ENCODE assay signal across 27 cellular contexts in genomic region chr20:9246731-9247130, GRCh38.
"Had no signal": no experiment of that assay in that cellular context is flagged by ENCODE, and none has a peak within 500 bp of the region (broad histone marks: within the 10 kb centered on the region; RNA-seq: fewer than 3 reads in every experiment).

No MANE protein-coding gene starts in this region.

- H3K4me1 Mint-ChIP-seq: endodermal cell, mesothelial cell of epicardium, naive B cell had no signal

- ATAC-seq: effector memory CD8-positive, alpha-beta T cell; esophagus mucosa; gastrocnemius medialis; heart right ventricle; left cardiac atrium; left lung; left ventricle myocardium superior; lower lobe of right lung; mucosa of descending colon had no signal

- H3K9me3 ChIP-seq: colonic mucosa, esophagus squamous epithelium, gastrocnemius medialis, heart right ventricle, left lung, lower lobe of right lung, mucosa of descending colon had no signal

- H3K27ac Mint-ChIP-seq: dendritic cell treated with granulocyte-macrophage colony-stimulating factor and Interleukin-4, amounts not matched to agents 40 ng/mL and 50 ng/mL, for 4 days; effector memory CD8-positive, alpha-beta T cell; endodermal cell; mesothelial cell of epicardium; naive B cell had no signal

- H3K27ac ChIP-seq: colonic mucosa, epithelial cell of prostate, esophagus squamous epithelium, gastrocnemius medialis, heart right ventricle, left lung, lower lobe of right lung had no signal

- H3K27me3 Mint-ChIP-seq: dendritic cell treated with granulocyte-macrophage colony-stimulating factor and Interleukin-4, amounts not matched to agents 40 ng/mL and 50 ng/mL, for 4 days; effector memory CD8-positive, alpha-beta T cell; naive B cell had no signal

- H3K9me3 Mint-ChIP-seq: dendritic cell treated with granulocyte-macrophage colony-stimulating factor and Interleukin-4, amounts not matched to agents 40 ng/mL and 50 ng/mL, for 4 days; endodermal cell; mesothelial cell of epicardium; naive B cell had no signal

- H3K4me3 ChIP-seq: colonic mucosa, esophagus squamous epithelium, gastrocnemius medialis, heart right ventricle, left lung, lower lobe of right lung, mucosa of descending colon had no signal

- FAIRE-seq: endometrium, keratinocyte had no signal

- H3K36me3 ChIP-seq: colonic mucosa, esophagus squamous epithelium, gastrocnemius medialis, heart right ventricle, left lung, lower lobe of right lung had no signal

- H3K36me3 Mint-ChIP-seq: mesothelial cell of epicardium, naive B cell had no signal

- DNase-seq: colonic mucosa; cortex of kidney; effector CD8-positive, alpha-beta T cell; effector memory CD8-positive, alpha-beta T cell; endodermal cell; erythroblast; esophagus squamous epithelium; foreskin fibroblast; foreskin melanocyte; gastrocnemius medialis; glutamatergic neuron; head of caudate nucleus; heart right ventricle; hippocampal formation; left cardiac atrium; left lung; left ventricle myocardium superior; lower lobe of right lung; mesenchymal stem cell; mucosa of descending colon; naive B cell had no signal

- H3K4me1 ChIP-seq: colonic mucosa, gastrocnemius medialis, lower lobe of right lung had no signal

- H3K4me3 Mint-ChIP-seq: dendritic cell treated with granulocyte-macrophage colony-stimulating factor and Interleukin-4, amounts not matched to agents 40 ng/mL and 50 ng/mL, for 4 days; effector memory CD8-positive, alpha-beta T cell; endodermal cell; mesothelial cell of epicardium; naive B cell had no signal

- H3K27me3 ChIP-seq: colonic mucosa, esophagus squamous epithelium, gastrocnemius medialis, heart right ventricle, left lung had no signal
